8 cellular contexts compared by ENCODE assay signal in the genomic region with DNA sequence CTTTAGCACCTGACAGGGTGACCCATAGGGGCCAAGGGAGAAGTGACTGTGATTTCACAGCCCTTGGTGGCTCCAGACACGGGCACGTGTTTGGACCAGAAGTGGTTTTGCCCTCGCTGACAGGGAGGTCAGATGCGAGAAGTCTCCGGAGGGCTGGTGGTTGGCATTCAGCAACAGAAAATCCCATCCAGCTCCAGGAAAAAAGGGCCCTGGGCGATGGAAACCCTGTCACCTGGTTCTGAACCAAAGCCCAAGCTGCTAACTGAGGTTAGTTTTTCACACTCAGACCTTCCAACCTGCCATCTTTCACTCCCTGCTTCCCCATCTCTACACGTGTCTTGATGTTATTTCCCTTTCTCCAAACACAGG.
DNase-seq lines count a peak whose midpoint lies in the region; ATAC-seq, FAIRE-seq and TF ChIP-seq lines count a peak whose summit lies in the region.

No MANE protein-coding gene starts in this region.

- H3K9me3 ChIP-seq in astrocyte (ENCODE audit: insufficient read depth, low read depth, low read length) (no peaks in the 10 kb centered on the region), Karpas-422 (ENCODE audit: low read length) (no peaks in the 10 kb centered on the region)

- no peaks in the 10 kb centered on the region for H3K36me3 ChIP-seq in astrocyte (ENCODE audit: insufficient read depth, low read length)
- no peaks in the 10 kb centered on the region for H3K36me3 ChIP-seq in Karpas-422 (ENCODE audit: insufficient read depth, low read length)

- no peaks in the 10 kb centered on the region for H3K27me3 Mint-ChIP-seq in astrocyte (ENCODE audit: low read depth, unreplicated experiment)

- peak overlapping the region; percentile 99 for H3K9ac ChIP-seq in astrocyte (ENCODE audit: low read length)
- H3K9ac ChIP-seq in Karpas-422 (ENCODE audit: low read length) = no peak overlapping the region

- H4K20me1 ChIP-seq in astrocyte (ENCODE audit: insufficient read depth, low read length) = peaks cover 16% of the 10 kb centered on the region
- peaks cover 57% of the 10 kb centered on the region for H4K20me1 ChIP-seq in Karpas-422 (ENCODE audit: insufficient read depth, low read depth, low read length)

- peaks cover 23% of the 10 kb centered on the region for H3K4me1 ChIP-seq in astrocyte (ENCODE audit: insufficient read depth, low read length)
- peaks cover 24% of the 10 kb centered on the region for H3K4me1 ChIP-seq in Karpas-422 (ENCODE audit: low read length)

- H3K4me3 Mint-ChIP-seq in astrocyte (ENCODE audit: unreplicated experiment) = no peak overlapping the region

- TF ChIP-seq CTCF in astrocyte (IDR thresholded peaks at IDR 0.05; ENCODE audit: insufficient read depth, low read depth, low read length) = no peak

- no peak overlapping the region for H3K27ac Mint-ChIP-seq in astrocyte (ENCODE audit: unreplicated experiment)

- no peaks in the 10 kb centered on the region for H3K36me3 Mint-ChIP-seq in astrocyte (ENCODE audit: low read depth, unreplicated experiment)

- DNase-seq in Ammon's horn (ENCODE audit: low spot score) = peak; percentile 45
- DNase-seq in astrocyte (ENCODE audit: low read depth) = no peak
- peak; percentile 69 for DNase-seq in midbrain (lab: John Stamatoyannopoulos, UW)
- no peak for DNase-seq in NCI-H2227 treated with DMSO at 0.1 percent for 48 hours (lab: John Stamatoyannopoulos, UW)
- DNase-seq in Karpas-422 = no peak
- no peak for DNase-seq in NCI-H510A (lab: John Stamatoyannopoulos, UW)

- H3K9me2 ChIP-seq in Karpas-422 (replicated peaks; ENCODE audit: insufficient read depth, low read length) = no peaks in the 10 kb centered on the region

- no peaks in the 10 kb centered on the region for H3K27me3 ChIP-seq in astrocyte (ENCODE audit: insufficient read depth, low read length)
- H3K27me3 ChIP-seq in Karpas-422 (ENCODE audit: low read length) = no peaks in the 10 kb centered on the region

- H3K4me3 ChIP-seq in astrocyte (ENCODE audit: insufficient read depth, low read depth, low read length) (peak overlapping the region; percentile 88), Karpas-422 (ENCODE audit: low read length) (no peak overlapping the region)

- peaks cover 35% of the 10 kb centered on the region for H3K79me2 ChIP-seq in astrocyte (ENCODE audit: insufficient read depth, low read length)
- no peaks in the 10 kb centered on the region for H3K79me2 ChIP-seq in Karpas-422 (ENCODE audit: low read length)

- H3K4me1 Mint-ChIP-seq in astrocyte (ENCODE audit: low read depth, unreplicated experiment) = peaks cover 19% of the 10 kb centered on the region

- H3K27ac ChIP-seq in astrocyte (ENCODE audit: low read depth, low read length) (peak overlapping the region; percentile 98), Karpas-422 (ENCODE audit: low read length) (no peak overlapping the region)

- no peaks in the 10 kb centered on the region for H3K9me3 Mint-ChIP-seq in astrocyte (ENCODE audit: unreplicated experiment)

- ATAC-seq in HG02642 (IDR thresholded peaks at IDR 0.05; ENCODE audit: poor library complexity, unreplicated experiment) = peak; percentile 25
- no peak for ATAC-seq in GM19035 (IDR thresholded peaks at IDR 0.05; ENCODE audit: unreplicated experiment)

- FAIRE-seq in astrocyte (lab: Jason Lieb, UNC) = no peak

- H3K4me2 ChIP-seq in astrocyte (ENCODE audit: low read length) = peak overlapping the region; percentile 96
- no peak overlapping the region for H3K4me2 ChIP-seq in Karpas-422 (ENCODE audit: low read depth, low read length, poor library complexity, severe bottlenecking)

- H2AFZ ChIP-seq in astrocyte (ENCODE audit: low read depth, low read length) (peak overlapping the region; percentile 4), Karpas-422 (ENCODE audit: low read length) (no peak overlapping the region)

Comparison
In these comparisons a context has a peak if more than half of its experiments do, and no peak if none do; other contexts are left out.
1. DNase-seq: peak in Ammon's horn (single experiment) and midbrain (single experiment); none in astrocyte (single experiment), NCI-H2227 treated with DMSO at 0.1 percent for 48 hours (single experiment), Karpas-422 (single experiment) and NCI-H510A (single experiment).